16 cellular contexts compared by ENCODE assay signal in genomic region chr11:59849551-59849950, GRCh38. TPM values are rescaled to one million over a fixed set of nuclear protein-coding genes. Genes with fewer than 3 reads are reported as not detected.
"Had no signal": no experiment of that assay in that cellular context is flagged by ENCODE, and none has a peak within 500 bp of the region (broad histone marks: within the 10 kb centered on the region; RNA-seq: fewer than 3 reads in every experiment).

No MANE protein-coding gene starts in this region.

RNA-seq across cellular contexts. Expression of gene CBLIF, which starts 4.3 kb away (rescaled TPM):
- total RNA-seq: naive thymus-derived CD8-positive, alpha-beta T cell; natural killer cell treated with Interleukin-12 subunit alpha and Interleukin-12 subunit beta and Interleukin-15 and Interleukin-18, amount 100 ng/mL, for 72 hours; omental fat pad; osteocyte; prostate gland; pulmonary artery endothelial cell; right atrium auricular region; sciatic nerve; smooth muscle cell; spleen; suprapubic skin; upper lobe of left lung; ureter; vagina had no signal
- polyA plus RNA-seq: naive thymus-derived CD8-positive, alpha-beta T cell; neural cell; smooth muscle cell; spleen had no signal

RNA-seq across cellular contexts. Expression of gene TCN1, which starts 16.7 kb away (rescaled TPM):
- total RNA-seq: naive thymus-derived CD8-positive, alpha-beta T cell; natural killer cell treated with Interleukin-12 subunit alpha and Interleukin-12 subunit beta and Interleukin-15 and Interleukin-18, amount 100 ng/mL, for 72 hours; omental fat pad; osteocyte; pulmonary artery endothelial cell; right atrium auricular region had no signal
- polyA plus RNA-seq: naive thymus-derived CD8-positive, alpha-beta T cell; neural cell; smooth muscle cell had no signal

RNA-seq across cellular contexts. Expression of gene OOSP3, which starts 29.0 kb away (rescaled TPM):
- total RNA-seq: naive thymus-derived CD8-positive, alpha-beta T cell; natural killer cell treated with Interleukin-12 subunit alpha and Interleukin-12 subunit beta and Interleukin-15 and Interleukin-18, amount 100 ng/mL, for 72 hours; omental fat pad; osteocyte; prostate gland; pulmonary artery endothelial cell; right atrium auricular region; sciatic nerve; smooth muscle cell; spleen; suprapubic skin; testis; upper lobe of left lung; ureter; vagina had no signal
- polyA plus RNA-seq: neural cell, smooth muscle cell, spleen had no signal
